In the genomic region with DNA sequence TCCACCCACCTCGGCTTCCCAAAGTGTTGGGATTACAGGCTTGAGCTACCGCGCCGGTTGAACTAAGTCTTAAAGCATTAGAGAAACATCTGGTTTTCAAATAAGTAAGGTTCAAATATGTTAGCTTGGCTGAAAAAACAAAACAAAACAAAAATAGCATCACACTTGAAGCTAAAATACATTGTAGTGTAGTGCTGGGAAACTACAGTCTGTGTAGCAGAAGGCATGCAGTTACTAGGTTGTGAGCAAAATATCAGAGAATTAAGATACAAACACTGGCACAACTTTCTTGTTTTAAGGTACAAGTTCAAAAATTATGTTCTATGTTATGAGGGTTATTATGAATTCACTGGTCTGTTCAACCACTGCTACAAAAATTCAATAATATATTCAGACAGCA, we compare ENCODE assay signal across 26 cellular contexts.
"Had no signal": no experiment of that assay in that cellular context is flagged by ENCODE, and none has a peak within 500 bp of the region (broad histone marks: within the 10 kb centered on the region; RNA-seq: fewer than 3 reads in every experiment).

No MANE protein-coding gene starts in this region.

- H3K9me3 ChIP-seq: gastrocnemius medialis, left lung, mucosa of descending colon, upper lobe of left lung had no signal

- H3K27ac ChIP-seq: dorsolateral prefrontal cortex, epithelial cell of prostate, gastrocnemius medialis, hepatocyte, left lung, neural progenitor cell, parathyroid adenoma, skin epidermis, upper lobe of left lung had no signal

- H3K27ac Mint-ChIP-seq: memory B cell; naive B cell; natural killer cell treated with Interleukin-12 subunit alpha and Interleukin-12 subunit beta and Interleukin-15 and Interleukin-18, amount 100 ng/mL, for 72 hours; neural progenitor cell; progenitor cell of endocrine pancreas; stimulated activated naive B cell treated with anti-CD40 and anti-IgM and Interleukin-4, amounts not matched to agents 10 μg/mL and 1 μg/mL and 100 μg/mL, for 72 hours; stimulated activated naive CD8-positive, alpha-beta T cell treated with anti-CD3 and anti-CD28 coated beads, Interleukin-15, Interleukin-2, amounts not matched to agents 100 ng/mL and 50 ng/mL, for 24 hours had no signal

- H3K27me3 ChIP-seq: dorsolateral prefrontal cortex, gastrocnemius medialis, hepatocyte, left lung, neural progenitor cell, upper lobe of left lung had no signal

- H3K36me3 ChIP-seq: gastrocnemius medialis, left lung, neural progenitor cell, upper lobe of left lung had no signal

- H3K4me3 ChIP-seq: dorsolateral prefrontal cortex, gastrocnemius medialis, hepatocyte, left lung, lung, mucosa of descending colon, neural progenitor cell, skin epidermis, upper lobe of left lung had no signal

- H3K27me3 Mint-ChIP-seq: memory B cell; naive B cell; natural killer cell treated with Interleukin-12 subunit alpha and Interleukin-12 subunit beta and Interleukin-15 and Interleukin-18, amount 100 ng/mL, for 72 hours; progenitor cell of endocrine pancreas; stimulated activated naive B cell treated with anti-CD40 and anti-IgM and Interleukin-4, amounts not matched to agents 10 μg/mL and 1 μg/mL and 100 μg/mL, for 72 hours; stimulated activated naive CD8-positive, alpha-beta T cell treated with anti-CD3 and anti-CD28 coated beads, Interleukin-15, Interleukin-2, amounts not matched to agents 100 ng/mL and 50 ng/mL, for 24 hours had no signal

- ATAC-seq: esophagus mucosa; gastrocnemius medialis; left lung; mucosa of descending colon; natural killer cell treated with Interleukin-12 subunit alpha and Interleukin-12 subunit beta and Interleukin-15 and Interleukin-18, amount 100 ng/mL, for 72 hours; stimulated activated naive B cell treated with anti-CD40 and anti-IgM and Interleukin-4, amounts not matched to agents 10 μg/mL and 1 μg/mL and 100 μg/mL, for 72 hours had no signal

- H3K4me3 Mint-ChIP-seq: memory B cell; naive B cell; natural killer cell treated with Interleukin-12 subunit alpha and Interleukin-12 subunit beta and Interleukin-15 and Interleukin-18, amount 100 ng/mL, for 72 hours; neural progenitor cell; stimulated activated naive B cell treated with anti-CD40 and anti-IgM and Interleukin-4, amounts not matched to agents 10 μg/mL and 1 μg/mL and 100 μg/mL, for 72 hours; stimulated activated naive CD8-positive, alpha-beta T cell treated with anti-CD3 and anti-CD28 coated beads, Interleukin-15, Interleukin-2, amounts not matched to agents 100 ng/mL and 50 ng/mL, for 24 hours had no signal

- DNase-seq: caudate nucleus; cerebellar nuclear complex; dorsolateral prefrontal cortex; effector CD4-positive, alpha-beta T cell; foreskin fibroblast; gastrocnemius medialis; head of caudate nucleus; kidney; left lung; mucosa of descending colon; naive B cell; stimulated activated CD4-positive, alpha-beta T cell treated with anti-CD3 and anti-CD28 coated beads, Interleukin-15, amount 100 ng/mL, for 24 hours; stimulated activated CD4-positive, alpha-beta T cell treated with anti-CD3 and anti-CD28 coated beads, Interleukin-2, amount 100 ng/mL, for 48 hours; stimulated activated naive B cell treated with anti-CD40 and anti-IgM and Interleukin-4, amounts not matched to agents 10 μg/mL and 1 μg/mL and 100 μg/mL, for 72 hours had no signal

- H3K9me3 Mint-ChIP-seq: memory B cell; naive B cell; neural progenitor cell; stimulated activated naive B cell treated with anti-CD40 and anti-IgM and Interleukin-4, amounts not matched to agents 10 μg/mL and 1 μg/mL and 100 μg/mL, for 72 hours; stimulated activated naive CD8-positive, alpha-beta T cell treated with anti-CD3 and anti-CD28 coated beads, Interleukin-15, Interleukin-2, amounts not matched to agents 100 ng/mL and 50 ng/mL, for 24 hours had no signal

- H3K4me1 Mint-ChIP-seq: memory B cell; naive B cell; neural progenitor cell; stimulated activated naive B cell treated with anti-CD40 and anti-IgM and Interleukin-4, amounts not matched to agents 10 μg/mL and 1 μg/mL and 100 μg/mL, for 72 hours had no signal

- H3K36me3 Mint-ChIP-seq: memory B cell; naive B cell; natural killer cell treated with Interleukin-12 subunit alpha and Interleukin-12 subunit beta and Interleukin-15 and Interleukin-18, amount 100 ng/mL, for 72 hours; neural progenitor cell; stimulated activated naive B cell treated with anti-CD40 and anti-IgM and Interleukin-4, amounts not matched to agents 10 μg/mL and 1 μg/mL and 100 μg/mL, for 72 hours had no signal

- H3K4me1 ChIP-seq: left lung, neural progenitor cell, parathyroid adenoma, upper lobe of left lung had no signal
